1 cellular context compared by ENCODE assay signal in the genomic region with DNA sequence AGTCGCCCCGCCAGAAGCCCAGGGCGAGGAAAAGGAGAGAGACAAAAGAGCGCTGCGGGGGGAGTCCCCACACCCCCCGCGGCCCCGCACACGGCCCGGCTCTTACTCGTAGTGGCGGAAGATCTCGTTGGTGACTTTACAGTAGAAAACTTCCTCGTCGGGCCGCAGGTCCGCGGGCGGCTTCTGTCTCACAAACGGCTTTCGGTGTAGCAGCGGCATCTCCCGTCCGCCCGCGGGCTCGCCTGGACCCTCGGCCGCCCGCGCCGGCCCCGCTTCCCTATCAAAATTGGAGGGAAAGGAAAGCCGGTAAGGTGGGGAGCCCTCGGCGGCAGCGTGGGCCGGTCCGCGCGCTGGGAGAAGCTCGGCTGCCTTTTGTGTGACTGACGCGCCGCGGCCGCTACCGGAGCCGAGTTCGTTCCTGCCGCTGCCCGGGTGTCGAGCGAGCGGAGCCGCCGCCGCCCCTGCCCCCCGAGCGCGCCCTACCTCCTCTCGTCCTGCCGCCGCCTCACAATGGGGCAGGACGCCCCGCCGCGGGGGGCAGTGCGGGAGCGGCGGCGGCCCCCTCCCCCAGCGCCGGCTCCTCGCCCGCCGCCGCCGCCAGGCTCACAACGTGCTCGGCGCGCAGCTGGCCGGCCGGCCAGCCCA.
A peak's percentile ranks its signal among the peaks of the same experiment; 100 is the strongest.
TF ChIP-seq lines count a peak whose summit lies in the region.

No MANE protein-coding gene starts in this region.

TF ChIP-seq in HepG2, 621 proteins besides CTCF, POLR2A, EP300 and RAD21 (continued from another document and continues in another):
- TF ChIP-seq, protein P1, sequence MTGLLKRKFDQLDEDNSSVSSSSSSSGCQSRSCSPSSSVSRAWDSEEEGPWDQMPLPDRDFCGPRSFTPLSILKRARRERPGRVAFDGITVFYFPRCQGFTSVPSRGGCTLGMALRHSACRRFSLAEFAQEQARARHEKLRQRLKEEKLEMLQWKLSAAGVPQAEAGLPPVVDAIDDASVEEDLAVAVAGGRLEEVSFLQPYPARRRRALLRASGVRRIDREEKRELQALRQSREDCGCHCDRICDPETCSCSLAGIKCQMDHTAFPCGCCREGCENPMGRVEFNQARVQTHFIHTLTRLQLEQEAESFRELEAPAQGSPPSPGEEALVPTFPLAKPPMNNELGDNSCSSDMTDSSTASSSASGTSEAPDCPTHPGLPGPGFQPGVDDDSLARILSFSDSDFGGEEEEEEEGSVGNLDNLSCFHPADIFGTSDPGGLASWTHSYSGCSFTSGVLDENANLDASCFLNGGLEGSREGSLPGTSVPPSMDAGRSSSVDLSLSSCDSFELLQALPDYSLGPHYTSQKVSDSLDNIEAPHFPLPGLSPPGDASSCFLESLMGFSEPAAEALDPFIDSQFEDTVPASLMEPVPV (CRISPR knock-in tag; IDR thresholded peaks at IDR 0.05): no peak; the same call in 1 of the 2 replicates
- TF ChIP-seq MTF1 (CRISPR knock-in tag; IDR thresholded peaks at IDR 0.05) (no peak; the same call in 1 of the 2 replicates), ATF7-NPFF (CRISPR knock-in tag; IDR thresholded peaks at IDR 0.05; ENCODE audit: low read depth) (peak; percentile 47), FOXO1 (CRISPR knock-in tag; IDR thresholded peaks at IDR 0.05) (no peak; the same call in 1 of the 2 replicates), MEIS1 (CRISPR knock-in tag; IDR thresholded peaks at IDR 0.05; ENCODE audit: borderline replicate concordance) (no peak; the same call in 1 of the 2 replicates), RCOR2 (CRISPR knock-in tag; IDR thresholded peaks at IDR 0.05) (no peak), KDM3A (CRISPR knock-in tag; IDR thresholded peaks at IDR 0.05; ENCODE audit: low read depth) (0 out of 2 replicates have a peak, but pooled peaks have one; percentile 3), SP140L (CRISPR knock-in tag; IDR thresholded peaks at IDR 0.05; ENCODE audit: borderline replicate concordance) (0 out of 2 replicates have a peak, but pooled peaks have one; percentile 5), ZNF12 (CRISPR knock-in tag; IDR thresholded peaks at IDR 0.05) (no peak), ZNF484 (CRISPR knock-in tag; IDR thresholded peaks at IDR 0.05; ENCODE audit: borderline replicate concordance, low read depth) (no peak), HNRNPUL1 (IDR thresholded peaks at IDR 0.05; ENCODE audit: low read depth, low read length) (no peak), PRMT3 (CRISPR knock-in tag; IDR thresholded peaks at IDR 0.05; ENCODE audit: borderline replicate concordance, low read depth) (no peak), BHLHE40 (IDR thresholded peaks at IDR 0.05; ENCODE audit: low read length) (no peak), TAF15 (IDR thresholded peaks at IDR 0.05; ENCODE audit: low read depth, low read length, poor library complexity, severe bottlenecking) (peak; percentile 10), KLF6 (CRISPR knock-in tag; IDR thresholded peaks at IDR 0.05) (no peak), ETV6 (CRISPR knock-in tag; conservative IDR thresholded peaks at IDR 0.05) (no peak; the same call in 1 of the 2 replicates), HCFC1 (IDR thresholded peaks at IDR 0.05; ENCODE audit: low read depth, low read length) (no peak), ZKSCAN1 (IDR thresholded peaks at IDR 0.05; ENCODE audit: low read length) (no peak), ZNF260 (CRISPR knock-in tag; IDR thresholded peaks at IDR 0.05; ENCODE audit: borderline replicate concordance, low read depth) (no peak), HNF4A (CRISPR knock-in tag; IDR thresholded peaks at IDR 0.05) (no peak), NFATC3 (CRISPR knock-in tag; IDR thresholded peaks at IDR 0.05) (no peak), ZNF468 (CRISPR knock-in tag; IDR thresholded peaks at IDR 0.05) (no peak), ZNF749 (CRISPR knock-in tag; IDR thresholded peaks at IDR 0.05; ENCODE audit: borderline replicate concordance) (no peak; the same call in 1 of the 2 replicates), ZBTB8A (CRISPR knock-in tag; IDR thresholded peaks at IDR 0.05; ENCODE audit: borderline replicate concordance, low read depth) (no peak), ZNF839 (CRISPR knock-in tag; IDR thresholded peaks at IDR 0.05; ENCODE audit: borderline replicate concordance) (no peak), JARID2 (CRISPR knock-in tag; IDR thresholded peaks at IDR 0.05; ENCODE audit: insufficient replicate concordance) (peak; percentile 59), TOE1 (CRISPR knock-in tag; IDR thresholded peaks at IDR 0.05) (no peak), PAX8 (CRISPR knock-in tag; IDR thresholded peaks at IDR 0.05; ENCODE audit: borderline replicate concordance) (no peak), CREB1 (IDR thresholded peaks at IDR 0.05) (no peak), CREB1 (CRISPR knock-in tag; IDR thresholded peaks at IDR 0.05) (no peak), ZBTB42 (CRISPR knock-in tag; IDR thresholded peaks at IDR 0.05) (no peak), MYC (CRISPR knock-in tag; IDR thresholded peaks at IDR 0.05; ENCODE audit: borderline replicate concordance) (no peak), CBFB (CRISPR knock-in tag; IDR thresholded peaks at IDR 0.05) (0 out of 2 replicates have a peak, but pooled peaks have one; percentile 5), ZNF251 (CRISPR knock-in tag; IDR thresholded peaks at IDR 0.05) (no peak), HOXA9 (CRISPR knock-in tag; IDR thresholded peaks at IDR 0.05; ENCODE audit: borderline replicate concordance) (no peak), NR2F6 (IDR thresholded peaks at IDR 0.05) (no peak), NR2F6 (CRISPR knock-in tag; IDR thresholded peaks at IDR 0.05) (no peak)
- TF ChIP-seq, protein P2, sequence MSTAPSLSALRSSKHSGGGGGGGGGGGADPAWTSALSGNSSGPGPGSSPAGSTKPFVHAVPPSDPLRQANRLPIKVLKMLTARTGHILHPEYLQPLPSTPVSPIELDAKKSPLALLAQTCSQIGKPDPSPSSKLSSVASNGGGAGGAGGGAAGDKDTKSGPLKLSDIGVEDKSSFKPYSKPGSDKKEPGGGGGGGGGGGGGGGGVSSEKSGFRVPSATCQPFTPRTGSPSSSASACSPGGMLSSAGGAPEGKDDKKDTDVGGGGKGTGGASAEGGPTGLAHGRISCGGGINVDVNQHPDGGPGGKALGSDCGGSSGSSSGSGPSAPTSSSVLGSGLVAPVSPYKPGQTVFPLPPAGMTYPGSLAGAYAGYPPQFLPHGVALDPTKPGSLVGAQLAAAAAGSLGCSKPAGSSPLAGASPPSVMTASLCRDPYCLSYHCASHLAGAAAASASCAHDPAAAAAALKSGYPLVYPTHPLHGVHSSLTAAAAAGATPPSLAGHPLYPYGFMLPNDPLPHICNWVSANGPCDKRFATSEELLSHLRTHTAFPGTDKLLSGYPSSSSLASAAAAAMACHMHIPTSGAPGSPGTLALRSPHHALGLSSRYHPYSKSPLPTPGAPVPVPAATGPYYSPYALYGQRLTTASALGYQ (CRISPR knock-in tag; IDR thresholded peaks at IDR 0.05): 0 out of 2 replicates have a peak, but pooled peaks have one; percentile 15
- TF ChIP-seq, protein P3, sequence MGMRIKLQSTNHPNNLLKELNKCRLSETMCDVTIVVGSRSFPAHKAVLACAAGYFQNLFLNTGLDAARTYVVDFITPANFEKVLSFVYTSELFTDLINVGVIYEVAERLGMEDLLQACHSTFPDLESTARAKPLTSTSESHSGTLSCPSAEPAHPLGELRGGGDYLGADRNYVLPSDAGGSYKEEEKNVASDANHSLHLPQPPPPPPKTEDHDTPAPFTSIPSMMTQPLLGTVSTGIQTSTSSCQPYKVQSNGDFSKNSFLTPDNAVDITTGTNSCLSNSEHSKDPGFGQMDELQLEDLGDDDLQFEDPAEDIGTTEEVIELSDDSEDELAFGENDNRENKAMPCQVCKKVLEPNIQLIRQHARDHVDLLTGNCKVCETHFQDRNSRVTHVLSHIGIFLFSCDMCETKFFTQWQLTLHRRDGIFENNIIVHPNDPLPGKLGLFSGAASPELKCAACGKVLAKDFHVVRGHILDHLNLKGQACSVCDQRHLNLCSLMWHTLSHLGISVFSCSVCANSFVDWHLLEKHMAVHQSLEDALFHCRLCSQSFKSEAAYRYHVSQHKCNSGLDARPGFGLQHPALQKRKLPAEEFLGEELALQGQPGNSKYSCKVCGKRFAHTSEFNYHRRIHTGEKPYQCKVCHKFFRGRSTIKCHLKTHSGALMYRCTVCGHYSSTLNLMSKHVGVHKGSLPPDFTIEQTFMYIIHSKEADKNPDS (CRISPR knock-in tag; IDR thresholded peaks at IDR 0.05): peak; percentile 18; the same call in 1 of the 2 replicates
- TF ChIP-seq, protein P4, sequence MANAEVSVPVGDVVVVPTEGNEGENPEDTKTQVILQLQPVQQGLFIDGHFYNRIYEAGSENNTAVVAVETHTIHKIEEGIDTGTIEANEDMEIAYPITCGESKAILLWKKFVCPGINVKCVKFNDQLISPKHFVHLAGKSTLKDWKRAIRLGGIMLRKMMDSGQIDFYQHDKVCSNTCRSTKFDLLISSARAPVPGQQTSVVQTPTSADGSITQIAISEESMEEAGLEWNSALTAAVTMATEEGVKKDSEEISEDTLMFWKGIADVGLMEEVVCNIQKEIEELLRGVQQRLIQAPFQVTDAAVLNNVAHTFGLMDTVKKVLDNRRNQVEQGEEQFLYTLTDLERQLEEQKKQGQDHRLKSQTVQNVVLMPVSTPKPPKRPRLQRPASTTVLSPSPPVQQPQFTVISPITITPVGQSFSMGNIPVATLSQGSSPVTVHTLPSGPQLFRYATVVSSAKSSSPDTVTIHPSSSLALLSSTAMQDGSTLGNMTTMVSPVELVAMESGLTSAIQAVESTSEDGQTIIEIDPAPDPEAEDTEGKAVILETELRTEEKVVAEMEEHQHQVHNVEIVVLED (CRISPR knock-in tag; IDR thresholded peaks at IDR 0.05; ENCODE audit: borderline replicate concordance): no peak
- TF ChIP-seq, protein P5, sequence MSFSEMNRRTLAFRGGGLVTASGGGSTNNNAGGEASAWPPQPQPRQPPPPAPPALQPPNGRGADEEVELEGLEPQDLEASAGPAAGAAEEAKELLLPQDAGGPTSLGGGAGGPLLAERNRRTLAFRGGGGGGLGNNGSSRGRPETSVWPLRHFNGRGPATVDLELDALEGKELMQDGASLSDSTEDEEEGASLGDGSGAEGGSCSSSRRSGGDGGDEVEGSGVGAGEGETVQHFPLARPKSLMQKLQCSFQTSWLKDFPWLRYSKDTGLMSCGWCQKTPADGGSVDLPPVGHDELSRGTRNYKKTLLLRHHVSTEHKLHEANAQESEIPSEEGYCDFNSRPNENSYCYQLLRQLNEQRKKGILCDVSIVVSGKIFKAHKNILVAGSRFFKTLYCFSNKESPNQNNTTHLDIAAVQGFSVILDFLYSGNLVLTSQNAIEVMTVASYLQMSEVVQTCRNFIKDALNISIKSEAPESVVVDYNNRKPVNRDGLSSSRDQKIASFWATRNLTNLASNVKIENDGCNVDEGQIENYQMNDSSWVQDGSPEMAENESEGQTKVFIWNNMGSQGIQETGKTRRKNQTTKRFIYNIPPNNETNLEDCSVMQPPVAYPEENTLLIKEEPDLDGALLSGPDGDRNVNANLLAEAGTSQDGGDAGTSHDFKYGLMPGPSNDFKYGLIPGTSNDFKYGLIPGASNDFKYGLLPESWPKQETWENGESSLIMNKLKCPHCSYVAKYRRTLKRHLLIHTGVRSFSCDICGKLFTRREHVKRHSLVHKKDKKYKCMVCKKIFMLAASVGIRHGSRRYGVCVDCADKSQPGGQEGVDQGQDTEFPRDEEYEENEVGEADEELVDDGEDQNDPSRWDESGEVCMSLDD (CRISPR knock-in tag; IDR thresholded peaks at IDR 0.05; ENCODE audit: borderline replicate concordance): no peak
- TF ChIP-seq, protein P6, sequence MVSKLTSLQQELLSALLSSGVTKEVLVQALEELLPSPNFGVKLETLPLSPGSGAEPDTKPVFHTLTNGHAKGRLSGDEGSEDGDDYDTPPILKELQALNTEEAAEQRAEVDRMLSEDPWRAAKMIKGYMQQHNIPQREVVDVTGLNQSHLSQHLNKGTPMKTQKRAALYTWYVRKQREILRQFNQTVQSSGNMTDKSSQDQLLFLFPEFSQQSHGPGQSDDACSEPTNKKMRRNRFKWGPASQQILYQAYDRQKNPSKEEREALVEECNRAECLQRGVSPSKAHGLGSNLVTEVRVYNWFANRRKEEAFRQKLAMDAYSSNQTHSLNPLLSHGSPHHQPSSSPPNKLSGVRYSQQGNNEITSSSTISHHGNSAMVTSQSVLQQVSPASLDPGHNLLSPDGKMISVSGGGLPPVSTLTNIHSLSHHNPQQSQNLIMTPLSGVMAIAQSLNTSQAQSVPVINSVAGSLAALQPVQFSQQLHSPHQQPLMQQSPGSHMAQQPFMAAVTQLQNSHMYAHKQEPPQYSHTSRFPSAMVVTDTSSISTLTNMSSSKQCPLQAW (CRISPR knock-in tag; IDR thresholded peaks at IDR 0.05): no peak
- TF ChIP-seq, protein P7, sequence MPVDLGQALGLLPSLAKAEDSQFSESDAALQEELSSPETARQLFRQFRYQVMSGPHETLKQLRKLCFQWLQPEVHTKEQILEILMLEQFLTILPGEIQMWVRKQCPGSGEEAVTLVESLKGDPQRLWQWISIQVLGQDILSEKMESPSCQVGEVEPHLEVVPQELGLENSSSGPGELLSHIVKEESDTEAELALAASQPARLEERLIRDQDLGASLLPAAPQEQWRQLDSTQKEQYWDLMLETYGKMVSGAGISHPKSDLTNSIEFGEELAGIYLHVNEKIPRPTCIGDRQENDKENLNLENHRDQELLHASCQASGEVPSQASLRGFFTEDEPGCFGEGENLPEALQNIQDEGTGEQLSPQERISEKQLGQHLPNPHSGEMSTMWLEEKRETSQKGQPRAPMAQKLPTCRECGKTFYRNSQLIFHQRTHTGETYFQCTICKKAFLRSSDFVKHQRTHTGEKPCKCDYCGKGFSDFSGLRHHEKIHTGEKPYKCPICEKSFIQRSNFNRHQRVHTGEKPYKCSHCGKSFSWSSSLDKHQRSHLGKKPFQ (CRISPR knock-in tag; IDR thresholded peaks at IDR 0.05; ENCODE audit: insufficient replicate concordance): no peak
- TF ChIP-seq, protein P8, sequence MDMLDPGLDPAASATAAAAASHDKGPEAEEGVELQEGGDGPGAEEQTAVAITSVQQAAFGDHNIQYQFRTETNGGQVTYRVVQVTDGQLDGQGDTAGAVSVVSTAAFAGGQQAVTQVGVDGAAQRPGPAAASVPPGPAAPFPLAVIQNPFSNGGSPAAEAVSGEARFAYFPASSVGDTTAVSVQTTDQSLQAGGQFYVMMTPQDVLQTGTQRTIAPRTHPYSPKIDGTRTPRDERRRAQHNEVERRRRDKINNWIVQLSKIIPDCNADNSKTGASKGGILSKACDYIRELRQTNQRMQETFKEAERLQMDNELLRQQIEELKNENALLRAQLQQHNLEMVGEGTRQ (IDR thresholded peaks at IDR 0.05; ENCODE audit: low read depth, low read length): no peak
- TF ChIP-seq, protein P8 (CRISPR knock-in tag; IDR thresholded peaks at IDR 0.05; ENCODE audit: borderline replicate concordance): no peak
